13 cellular contexts compared by ENCODE assay signal in the genomic region with DNA sequence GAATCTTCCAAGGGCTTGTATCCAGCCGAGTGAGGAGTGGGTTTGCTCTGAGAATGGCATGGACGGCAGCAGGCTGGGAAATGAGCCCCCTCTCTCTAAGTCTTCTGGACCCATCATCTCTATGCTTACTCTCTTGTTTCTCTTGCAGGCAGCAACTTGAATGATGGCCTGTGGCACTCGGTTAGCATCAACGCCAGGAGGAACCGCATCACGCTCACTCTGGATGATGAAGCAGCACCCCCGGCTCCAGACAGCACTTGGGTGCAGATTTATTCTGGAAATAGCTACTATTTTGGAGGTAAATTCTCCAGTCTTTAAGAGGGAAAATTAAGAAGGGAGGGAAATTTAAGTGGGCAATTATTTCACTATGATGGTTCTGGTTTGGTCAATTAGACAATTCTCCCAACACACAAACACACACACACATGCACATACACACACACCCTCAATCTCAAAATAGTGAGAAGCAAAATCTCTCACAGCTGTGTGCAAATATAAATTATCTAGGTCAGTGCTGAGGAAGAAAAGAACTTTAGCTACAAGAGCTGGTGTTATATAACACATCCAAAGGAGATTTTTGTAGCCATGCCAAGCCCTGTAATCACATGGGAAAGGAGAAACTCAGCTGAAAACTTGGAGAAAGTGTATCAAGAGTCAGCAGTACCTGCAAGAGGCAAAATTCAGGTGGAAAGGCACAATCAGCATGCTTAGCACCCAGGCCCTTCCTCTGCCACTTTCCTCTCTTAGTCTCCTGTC.
"Had no signal": no experiment of that assay in that cellular context is flagged by ENCODE, and none has a peak within 500 bp of the region (broad histone marks: within the 10 kb centered on the region; RNA-seq: fewer than 3 reads in every experiment).

No MANE protein-coding gene starts in this region.

- DNase-seq: activated CD4-positive, alpha-beta T cell treated with anti-CD3 and anti-CD28 coated beads for 1 hour; activated CD4-positive, alpha-beta T cell treated with anti-CD3 and anti-CD28 coated beads, Interleukin-2, amount 50 U/mL, for 4 hours; amniotic stem cell; mesendoderm; retina; stimulated activated CD4-positive, alpha-beta T cell treated with anti-CD3 and anti-CD28 coated beads, Interleukin-2, amount 100 ng/mL, for 24 hours; stimulated activated naive CD8-positive, alpha-beta T cell treated with anti-CD3 and anti-CD28 coated beads, Interleukin-15, Interleukin-2, amounts not matched to agents 100 U/mL and 50 U/mL, for 24 hours; WERI-Rb-1 had no signal

- H3K36me3 ChIP-seq: cardiac muscle cell, suprapubic skin, WERI-Rb-1 had no signal

- H3K4me3 Mint-ChIP-seq: activated naive CD8-positive, alpha-beta T cell; natural killer cell treated with Interleukin-12 subunit alpha and Interleukin-12 subunit beta and Interleukin-15 and Interleukin-18, amount 100 ng/mL, for 72 hours; type B pancreatic cell had no signal

- H3K4me1 ChIP-seq: suprapubic skin had no signal

- H3K4me3 ChIP-seq: cardiac muscle cell, suprapubic skin had no signal

- H3K27ac ChIP-seq: cardiac muscle cell, suprapubic skin, WERI-Rb-1 had no signal

- H3K27me3 ChIP-seq: suprapubic skin had no signal

- H3K27me3 Mint-ChIP-seq: activated naive CD8-positive, alpha-beta T cell; natural killer cell treated with Interleukin-12 subunit alpha and Interleukin-12 subunit beta and Interleukin-15 and Interleukin-18, amount 100 ng/mL, for 72 hours had no signal

- H3K36me3 Mint-ChIP-seq: activated naive CD8-positive, alpha-beta T cell; natural killer cell treated with Interleukin-12 subunit alpha and Interleukin-12 subunit beta and Interleukin-15 and Interleukin-18, amount 100 ng/mL, for 72 hours; type B pancreatic cell had no signal

- H3K9me3 ChIP-seq: suprapubic skin had no signal

- H3K27ac Mint-ChIP-seq: activated naive CD8-positive, alpha-beta T cell; natural killer cell treated with Interleukin-12 subunit alpha and Interleukin-12 subunit beta and Interleukin-15 and Interleukin-18, amount 100 ng/mL, for 72 hours; type B pancreatic cell had no signal

- H3K9me3 Mint-ChIP-seq: type B pancreatic cell had no signal
